17 cellular contexts compared by ENCODE assay signal in genomic region chr1:239456788-239457187, GRCh38.
"Had no signal": no experiment of that assay in that cellular context is flagged by ENCODE, and none has a peak within 500 bp of the region (broad histone marks: within the 10 kb centered on the region; RNA-seq: fewer than 3 reads in every experiment).

No MANE protein-coding gene starts in this region.

- H3K36me3 ChIP-seq: colonic mucosa, stomach, thoracic aorta, transverse colon had no signal

- FAIRE-seq: endothelial cell of umbilical vein had no signal

- ATAC-seq: foreskin keratinocyte; mucosa of descending colon; naive thymus-derived CD8-positive, alpha-beta T cell; sciatic nerve had no signal

- H3K4me3 ChIP-seq: colonic mucosa, mucosa of descending colon, thoracic aorta, transverse colon had no signal

- H3K27me3 ChIP-seq: colonic mucosa, foreskin keratinocyte, stomach, transverse colon had no signal

- H3K4me3 Mint-ChIP-seq: endodermal cell; naive thymus-derived CD8-positive, alpha-beta T cell had no signal

- H3K9me3 ChIP-seq: colonic mucosa, thoracic aorta, transverse colon had no signal

- DNase-seq: colonic mucosa; dermis blood vessel endothelial cell; endodermal cell; erythroblast; foreskin keratinocyte; kidney glomerular epithelial cell; mucosa of descending colon; naive thymus-derived CD8-positive, alpha-beta T cell; posterior cingulate gyrus; stimulated activated CD4-positive, alpha-beta T cell treated with anti-CD3 and anti-CD28 coated beads, Interleukin-12 subunit alpha, Interleukin-12 subunit beta, amount 100 ng/mL, for 4 hours; stimulated activated naive CD4-positive, alpha-beta T cell; stomach; substantia nigra; transverse colon had no signal

- H3K27me3 Mint-ChIP-seq: naive thymus-derived CD8-positive, alpha-beta T cell had no signal

- H3K4me1 Mint-ChIP-seq: endodermal cell had no signal

- H3K27ac Mint-ChIP-seq: endodermal cell had no signal

- H3K27ac ChIP-seq: colonic mucosa, foreskin keratinocyte, thoracic aorta, transverse colon had no signal

- H3K4me1 ChIP-seq: colonic mucosa, foreskin keratinocyte had no signal
